ENCODE assay signal across 32 cellular contexts in the genomic region with DNA sequence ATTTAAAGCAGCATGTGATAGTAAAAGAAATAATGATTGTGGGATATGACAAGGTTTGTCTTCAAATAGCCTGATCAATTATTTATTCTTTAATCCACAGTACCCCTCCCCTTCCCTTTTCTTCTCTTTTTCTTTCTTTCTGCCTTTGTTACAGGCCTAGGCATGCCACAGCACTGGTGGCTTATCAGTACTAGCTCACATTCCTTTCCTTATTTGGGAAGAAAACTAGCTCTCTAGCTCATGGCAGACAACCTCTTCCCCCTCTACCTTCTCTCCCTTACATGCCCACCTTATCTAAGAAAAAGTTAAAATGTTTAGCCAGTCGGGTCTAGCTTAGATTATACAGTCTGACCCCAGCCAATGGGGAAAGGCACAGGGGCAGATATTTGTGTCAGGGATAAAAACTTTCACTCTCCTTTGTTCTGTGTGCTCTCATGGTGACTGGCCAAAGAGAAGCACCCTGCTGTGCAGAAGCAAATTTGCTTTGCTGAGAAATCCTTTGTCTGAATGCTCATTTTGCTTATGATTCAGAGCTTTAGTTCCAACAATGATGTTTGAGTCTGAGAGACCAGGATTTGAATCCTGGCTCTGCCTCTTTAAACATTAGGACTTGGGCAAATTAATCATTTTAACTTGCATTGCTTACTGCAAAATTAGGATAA.
DNase-seq lines count a peak whose midpoint lies in the region; ATAC-seq and TF ChIP-seq lines count a peak whose summit lies in the region.
"Had no signal": no experiment of that assay in that cellular context is flagged by ENCODE, and none has a peak within 500 bp of the region (broad histone marks: within the 10 kb centered on the region; RNA-seq: fewer than 3 reads in every experiment).

No MANE protein-coding gene starts in this region.

- no peaks in the 10 kb centered on the region for H3K27me3 Mint-ChIP-seq in type B pancreatic cell
- H3K27me3 Mint-ChIP-seq: naive thymus-derived CD4-positive, alpha-beta T cell had no signal

- ATAC-seq in HG03432 (IDR thresholded peaks at IDR 0.05; ENCODE audit: unreplicated experiment): no peak
- ATAC-seq: activated CD8-positive, alpha-beta T cell treated with anti-CD3 and anti-CD28 coated beads, Interleukin-2, amount 10 ng/mL, durations not matched to agents 7 days and 5 days; naive thymus-derived CD4-positive, alpha-beta T cell had no signal

- H3K36me3 Mint-ChIP-seq in type B pancreatic cell: no peaks in the 10 kb centered on the region
- H3K36me3 Mint-ChIP-seq: naive thymus-derived CD4-positive, alpha-beta T cell had no signal

- in situ Hi-C loops in astrocyte of the spinal cord (cut with HindIII; ENCODE audit: low sequenced_read_pairs): no loop called here

- no peaks in the 10 kb centered on the region for H3K4me1 Mint-ChIP-seq in type B pancreatic cell (ENCODE audit: unreplicated experiment)
- H3K4me1 Mint-ChIP-seq: naive thymus-derived CD4-positive, alpha-beta T cell had no signal

- no peak overlapping the region for H3K4me3 Mint-ChIP-seq in type B pancreatic cell
- H3K4me3 Mint-ChIP-seq: activated CD8-positive, alpha-beta T cell treated with anti-CD3 and anti-CD28 coated beads, Interleukin-2, amount 10 ng/mL, durations not matched to agents 7 days and 5 days; naive thymus-derived CD4-positive, alpha-beta T cell had no signal

- peak overlapping the region; percentile 66 for H3K27ac Mint-ChIP-seq in type B pancreatic cell
- H3K27ac Mint-ChIP-seq: activated CD8-positive, alpha-beta T cell treated with anti-CD3 and anti-CD28 coated beads, Interleukin-2, amount 10 ng/mL, durations not matched to agents 7 days and 5 days; activated T-helper 2 cell treated with anti-CD3 and anti-CD28 coated beads, Interferon-gamma antibody, Interleukin-2, Interleukin-4, amounts not matched to agents 10 μg/mL and 5 μg/mL and 100 μg/mL, durations not matched to agents 14 hours and 24 hours and 36 hours; naive thymus-derived CD4-positive, alpha-beta T cell had no signal

- DNase-seq in NCI-H2171 treated with DMSO at 0.1 percent for 48 hours (lab: John Stamatoyannopoulos, UW) (peak; percentile 33), NCI-H2171 (lab: John Stamatoyannopoulos, UW) (no peak), astrocyte of the spinal cord (ENCODE audit: low read depth, low spot score) (peak; percentile 3), iPS-NIHi11 (ENCODE audit: low spot score) (peak; percentile 20), type B pancreatic cell (ENCODE audit: extremely low spot score, unreplicated experiment) (no peak), NCI-H1092 treated with DMSO at 0.1 percent for 48 hours (lab: John Stamatoyannopoulos, UW) (no peak), Kasumi-1 (lab: John Stamatoyannopoulos, UW) (no peak)
- DNase-seq: activated CD4-positive, alpha-beta T cell treated with anti-CD3 and anti-CD28 coated beads for 4 hours; activated CD8-positive, alpha-beta T cell treated with anti-CD3 and anti-CD28 coated beads, Interleukin-2, amount 10 ng/mL, durations not matched to agents 7 days and 5 days; activated naive CD4-positive, alpha-beta T cell treated with anti-CD3 and anti-CD28 coated beads, Interleukin-2, amount 50 U/mL, for 16 hours; amniotic stem cell; C1 segment of cervical spinal cord; colonic mucosa; COR-L47; effector CD8-positive, alpha-beta T cell; glutamatergic neuron; kidney; naive thymus-derived CD4-positive, alpha-beta T cell; NCI-H146; NCI-H2107; NCI-H446; NCI-H82; RPMI8226; SJCRH30; stimulated activated CD4-positive, alpha-beta T cell treated with anti-CD3 and anti-CD28 coated beads, Interleukin-15, amount 100 ng/mL, for 24 hours; stimulated activated CD4-positive, alpha-beta T cell treated with anti-CD3 and anti-CD28 coated beads, Interleukin-4, amount 100 ng/mL, for 4 hours; SW 1271; T-helper 9 cell; trophoblast cell had no signal

- no peak overlapping the region for H3K4me3 ChIP-seq in astrocyte of the spinal cord (ENCODE audit: low read depth, low read length)
- H3K4me3 ChIP-seq: breast epithelium, colonic mucosa, SJCRH30 had no signal

- TF ChIP-seq CTCF in astrocyte of the spinal cord (IDR thresholded peaks at IDR 0.05; ENCODE audit: low read depth, low read length): no peak
- TF ChIP-seq CTCF in type B pancreatic cell (conservative IDR thresholded peaks at IDR 0.05): no peak

- peaks cover 20% of the 10 kb centered on the region for H3K9me3 Mint-ChIP-seq in type B pancreatic cell

Comparison
In these comparisons a context has a peak if more than half of its experiments do, and no peak if none do; other contexts are left out.
1. DNase-seq: peak in NCI-H2171 treated with DMSO at 0.1 percent for 48 hours (single experiment), astrocyte of the spinal cord (single experiment) and iPS-NIHi11 (single experiment); none in NCI-H2171 (single experiment), type B pancreatic cell (single experiment), NCI-H1092 treated with DMSO at 0.1 percent for 48 hours (single experiment) and Kasumi-1 (0 of 2).